2 cellular contexts compared by ENCODE assay signal in genomic region chr1:53945183-53945432, GRCh38.
TF ChIP-seq lines count a peak whose summit lies in the region.

No MANE protein-coding gene starts in this region.

TF ChIP-seq in endothelial cell of umbilical vein, 7 proteins besides CTCF, POLR2A, EP300 and RAD21:
- TF ChIP-seq EZH2 (IDR thresholded peaks at IDR 0.05; ENCODE audit: borderline replicate concordance, low read depth, low read length, severe bottlenecking) (no peak), MAX (IDR thresholded peaks at IDR 0.05; ENCODE audit: insufficient read depth, insufficient read length) (no peak), POLR2AphosphoS5 (IDR thresholded peaks at IDR 0.05; ENCODE audit: insufficient read depth, low read depth, low read length) (no peak), GATA2 (IDR thresholded peaks at IDR 0.05; ENCODE audit: insufficient read depth, insufficient read length, low read depth, low read length) (no peak), FOS (IDR thresholded peaks at IDR 0.05; ENCODE audit: borderline replicate concordance, insufficient read depth, low read length) (no peak), JUN (IDR thresholded peaks at IDR 0.05; ENCODE audit: borderline replicate concordance, insufficient read depth, insufficient read length, low read depth) (no peak), MYC (IDR thresholded peaks at IDR 0.05; ENCODE audit: low read depth, low read length) (no peak)

TF ChIP-seq in GM12891, 5 proteins besides CTCF, POLR2A, EP300 and RAD21:
- TF ChIP-seq PAX5 (IDR thresholded peaks at IDR 0.05; ENCODE audit: insufficient read depth, low read length, severe bottlenecking): no peak
- no peak for TF ChIP-seq TAF1 (IDR thresholded peaks at IDR 0.05; ENCODE audit: low read depth, low read length)
- no peak for TF ChIP-seq POU2F2 (IDR thresholded peaks at IDR 0.05; ENCODE audit: low read depth, low read length)
- no peak for TF ChIP-seq POLR2AphosphoS5 (IDR thresholded peaks at IDR 0.05; ENCODE audit: low read depth, low read length)
- no peak for TF ChIP-seq SPI1 (IDR thresholded peaks at IDR 0.05; ENCODE audit: low read depth, low read length)
